ENCODE assay signal across 1 cellular context in the genomic region with DNA sequence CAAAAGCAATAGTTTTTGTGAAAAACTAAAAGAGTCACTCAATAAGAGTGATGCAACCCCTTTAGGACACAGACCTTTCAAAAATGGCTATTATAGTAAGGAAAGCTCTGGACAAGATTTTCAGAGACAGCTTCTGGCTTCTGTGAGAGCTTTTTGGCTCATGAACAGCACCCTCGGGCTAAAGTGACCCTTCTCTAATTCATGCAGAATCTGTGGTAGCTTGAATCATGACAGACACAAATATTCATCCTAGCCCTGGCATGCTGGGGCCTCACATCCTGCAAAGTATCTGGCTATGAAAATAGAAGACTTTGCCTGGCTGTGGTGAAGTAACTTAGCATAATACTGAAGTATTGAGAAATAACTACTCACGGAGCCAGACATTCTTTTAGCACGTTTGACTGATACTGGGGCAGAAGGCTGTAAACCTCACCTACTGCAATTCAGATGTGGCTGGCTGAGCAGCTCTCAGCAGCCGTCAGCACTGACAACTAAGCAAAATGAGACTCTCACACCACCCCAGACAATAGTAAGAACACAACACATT.
TF ChIP-seq lines count a peak whose summit lies in the region.

No MANE protein-coding gene starts in this region.

TF ChIP-seq in GM23338, 12 proteins besides CTCF, POLR2A, EP300 and RAD21 (continued from another document):
- TF ChIP-seq, protein P1, sequence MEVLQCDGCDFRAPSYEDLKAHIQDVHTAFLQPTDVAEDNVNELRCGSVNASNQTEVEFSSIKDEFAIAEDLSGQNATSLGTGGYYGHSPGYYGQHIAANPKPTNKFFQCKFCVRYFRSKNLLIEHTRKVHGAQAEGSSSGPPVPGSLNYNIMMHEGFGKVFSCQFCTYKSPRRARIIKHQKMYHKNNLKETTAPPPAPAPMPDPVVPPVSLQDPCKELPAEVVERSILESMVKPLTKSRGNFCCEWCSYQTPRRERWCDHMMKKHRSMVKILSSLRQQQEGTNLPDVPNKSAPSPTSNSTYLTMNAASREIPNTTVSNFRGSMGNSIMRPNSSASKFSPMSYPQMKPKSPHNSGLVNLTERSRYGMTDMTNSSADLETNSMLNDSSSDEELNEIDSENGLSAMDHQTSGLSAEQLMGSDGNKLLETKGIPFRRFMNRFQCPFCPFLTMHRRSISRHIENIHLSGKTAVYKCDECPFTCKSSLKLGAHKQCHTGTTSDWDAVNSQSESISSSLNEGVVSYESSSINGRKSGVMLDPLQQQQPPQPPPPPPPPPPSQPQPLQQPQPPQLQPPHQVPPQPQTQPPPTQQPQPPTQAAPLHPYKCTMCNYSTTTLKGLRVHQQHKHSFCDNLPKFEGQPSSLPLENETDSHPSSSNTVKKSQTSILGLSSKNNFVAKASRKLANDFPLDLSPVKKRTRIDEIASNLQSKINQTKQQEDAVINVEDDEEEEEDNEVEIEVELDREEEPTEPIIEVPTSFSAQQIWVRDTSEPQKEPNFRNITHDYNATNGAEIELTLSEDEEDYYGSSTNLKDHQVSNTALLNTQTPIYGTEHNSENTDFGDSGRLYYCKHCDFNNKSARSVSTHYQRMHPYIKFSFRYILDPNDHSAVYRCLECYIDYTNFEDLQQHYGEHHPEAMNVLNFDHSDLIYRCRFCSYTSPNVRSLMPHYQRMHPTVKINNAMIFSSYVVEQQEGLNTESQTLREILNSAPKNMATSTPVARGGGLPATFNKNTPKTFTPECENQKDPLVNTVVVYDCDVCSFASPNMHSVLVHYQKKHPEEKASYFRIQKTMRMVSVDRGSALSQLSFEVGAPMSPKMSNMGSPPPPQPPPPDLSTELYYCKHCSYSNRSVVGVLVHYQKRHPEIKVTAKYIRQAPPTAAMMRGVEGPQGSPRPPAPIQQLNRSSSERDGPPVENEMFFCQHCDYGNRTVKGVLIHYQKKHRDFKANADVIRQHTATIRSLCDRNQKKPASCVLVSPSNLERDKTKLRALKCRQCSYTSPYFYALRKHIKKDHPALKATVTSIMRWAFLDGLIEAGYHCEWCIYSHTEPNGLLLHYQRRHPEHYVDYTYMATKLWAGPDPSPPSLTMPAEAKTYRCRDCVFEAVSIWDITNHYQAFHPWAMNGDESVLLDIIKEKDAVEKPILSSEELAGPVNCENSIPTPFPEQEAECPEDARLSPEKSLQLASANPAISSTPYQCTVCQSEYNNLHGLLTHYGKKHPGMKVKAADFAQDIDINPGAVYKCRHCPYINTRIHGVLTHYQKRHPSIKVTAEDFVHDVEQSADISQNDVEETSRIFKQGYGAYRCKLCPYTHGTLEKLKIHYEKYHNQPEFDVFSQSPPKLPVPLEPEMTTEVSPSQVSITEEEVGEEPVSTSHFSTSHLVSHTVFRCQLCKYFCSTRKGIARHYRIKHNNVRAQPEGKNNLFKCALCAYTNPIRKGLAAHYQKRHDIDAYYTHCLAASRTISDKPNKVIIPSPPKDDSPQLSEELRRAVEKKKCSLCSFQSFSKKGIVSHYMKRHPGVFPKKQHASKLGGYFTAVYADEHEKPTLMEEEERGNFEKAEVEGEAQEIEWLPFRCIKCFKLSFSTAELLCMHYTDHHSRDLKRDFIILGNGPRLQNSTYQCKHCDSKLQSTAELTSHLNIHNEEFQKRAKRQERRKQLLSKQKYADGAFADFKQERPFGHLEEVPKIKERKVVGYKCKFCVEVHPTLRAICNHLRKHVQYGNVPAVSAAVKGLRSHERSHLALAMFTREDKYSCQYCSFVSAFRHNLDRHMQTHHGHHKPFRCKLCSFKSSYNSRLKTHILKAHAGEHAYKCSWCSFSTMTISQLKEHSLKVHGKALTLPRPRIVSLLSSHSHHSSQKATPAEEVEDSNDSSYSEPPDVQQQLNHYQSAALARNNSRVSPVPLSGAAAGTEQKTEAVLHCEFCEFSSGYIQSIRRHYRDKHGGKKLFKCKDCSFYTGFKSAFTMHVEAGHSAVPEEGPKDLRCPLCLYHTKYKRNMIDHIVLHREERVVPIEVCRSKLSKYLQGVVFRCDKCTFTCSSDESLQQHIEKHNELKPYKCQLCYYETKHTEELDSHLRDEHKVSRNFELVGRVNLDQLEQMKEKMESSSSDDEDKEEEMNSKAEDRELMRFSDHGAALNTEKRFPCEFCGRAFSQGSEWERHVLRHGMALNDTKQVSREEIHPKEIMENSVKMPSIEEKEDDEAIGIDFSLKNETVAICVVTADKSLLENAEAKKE (CRISPR knock-in tag; IDR thresholded peaks at IDR 0.05), result no peak
- TF ChIP-seq POLR2AphosphoS5 (IDR thresholded peaks at IDR 0.05; ENCODE audit: low read depth), result no peak
- no peak for TF ChIP-seq ZNF114 (CRISPR knock-in tag; IDR thresholded peaks at IDR 0.05)
- no peak for TF ChIP-seq EZH2phosphoT487 (IDR thresholded peaks at IDR 0.05; ENCODE audit: unreplicated experiment)
- TF ChIP-seq ZNF331 (CRISPR knock-in tag; IDR thresholded peaks at IDR 0.05; ENCODE audit: low read depth), result no peak
